In the genomic region with DNA sequence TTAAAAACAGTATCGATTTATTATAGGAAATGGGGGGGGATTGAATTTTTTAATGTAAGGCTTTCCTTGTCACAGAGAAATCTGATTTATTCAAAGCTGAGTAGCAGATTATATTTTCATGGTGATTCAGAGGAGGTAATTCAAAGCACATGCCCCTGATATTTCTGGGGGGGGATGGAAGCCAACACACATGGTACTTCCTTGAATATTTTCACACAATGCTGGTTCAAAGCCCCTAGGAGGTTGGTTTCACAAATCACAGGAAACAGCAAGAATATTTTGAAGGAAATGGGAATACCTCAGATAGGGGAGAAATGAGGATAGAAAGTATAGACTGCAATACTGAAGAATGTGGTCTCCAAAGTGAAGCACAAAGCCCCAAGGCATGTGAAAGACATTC, we compare ENCODE assay signal across 1 cellular context.
TF ChIP-seq lines count a peak whose summit lies in the region.

No MANE protein-coding gene starts in this region.

TF ChIP-seq in GM23338, 12 proteins besides CTCF, POLR2A, EP300 and RAD21 (continued from another document):
- TF ChIP-seq, protein P1, sequence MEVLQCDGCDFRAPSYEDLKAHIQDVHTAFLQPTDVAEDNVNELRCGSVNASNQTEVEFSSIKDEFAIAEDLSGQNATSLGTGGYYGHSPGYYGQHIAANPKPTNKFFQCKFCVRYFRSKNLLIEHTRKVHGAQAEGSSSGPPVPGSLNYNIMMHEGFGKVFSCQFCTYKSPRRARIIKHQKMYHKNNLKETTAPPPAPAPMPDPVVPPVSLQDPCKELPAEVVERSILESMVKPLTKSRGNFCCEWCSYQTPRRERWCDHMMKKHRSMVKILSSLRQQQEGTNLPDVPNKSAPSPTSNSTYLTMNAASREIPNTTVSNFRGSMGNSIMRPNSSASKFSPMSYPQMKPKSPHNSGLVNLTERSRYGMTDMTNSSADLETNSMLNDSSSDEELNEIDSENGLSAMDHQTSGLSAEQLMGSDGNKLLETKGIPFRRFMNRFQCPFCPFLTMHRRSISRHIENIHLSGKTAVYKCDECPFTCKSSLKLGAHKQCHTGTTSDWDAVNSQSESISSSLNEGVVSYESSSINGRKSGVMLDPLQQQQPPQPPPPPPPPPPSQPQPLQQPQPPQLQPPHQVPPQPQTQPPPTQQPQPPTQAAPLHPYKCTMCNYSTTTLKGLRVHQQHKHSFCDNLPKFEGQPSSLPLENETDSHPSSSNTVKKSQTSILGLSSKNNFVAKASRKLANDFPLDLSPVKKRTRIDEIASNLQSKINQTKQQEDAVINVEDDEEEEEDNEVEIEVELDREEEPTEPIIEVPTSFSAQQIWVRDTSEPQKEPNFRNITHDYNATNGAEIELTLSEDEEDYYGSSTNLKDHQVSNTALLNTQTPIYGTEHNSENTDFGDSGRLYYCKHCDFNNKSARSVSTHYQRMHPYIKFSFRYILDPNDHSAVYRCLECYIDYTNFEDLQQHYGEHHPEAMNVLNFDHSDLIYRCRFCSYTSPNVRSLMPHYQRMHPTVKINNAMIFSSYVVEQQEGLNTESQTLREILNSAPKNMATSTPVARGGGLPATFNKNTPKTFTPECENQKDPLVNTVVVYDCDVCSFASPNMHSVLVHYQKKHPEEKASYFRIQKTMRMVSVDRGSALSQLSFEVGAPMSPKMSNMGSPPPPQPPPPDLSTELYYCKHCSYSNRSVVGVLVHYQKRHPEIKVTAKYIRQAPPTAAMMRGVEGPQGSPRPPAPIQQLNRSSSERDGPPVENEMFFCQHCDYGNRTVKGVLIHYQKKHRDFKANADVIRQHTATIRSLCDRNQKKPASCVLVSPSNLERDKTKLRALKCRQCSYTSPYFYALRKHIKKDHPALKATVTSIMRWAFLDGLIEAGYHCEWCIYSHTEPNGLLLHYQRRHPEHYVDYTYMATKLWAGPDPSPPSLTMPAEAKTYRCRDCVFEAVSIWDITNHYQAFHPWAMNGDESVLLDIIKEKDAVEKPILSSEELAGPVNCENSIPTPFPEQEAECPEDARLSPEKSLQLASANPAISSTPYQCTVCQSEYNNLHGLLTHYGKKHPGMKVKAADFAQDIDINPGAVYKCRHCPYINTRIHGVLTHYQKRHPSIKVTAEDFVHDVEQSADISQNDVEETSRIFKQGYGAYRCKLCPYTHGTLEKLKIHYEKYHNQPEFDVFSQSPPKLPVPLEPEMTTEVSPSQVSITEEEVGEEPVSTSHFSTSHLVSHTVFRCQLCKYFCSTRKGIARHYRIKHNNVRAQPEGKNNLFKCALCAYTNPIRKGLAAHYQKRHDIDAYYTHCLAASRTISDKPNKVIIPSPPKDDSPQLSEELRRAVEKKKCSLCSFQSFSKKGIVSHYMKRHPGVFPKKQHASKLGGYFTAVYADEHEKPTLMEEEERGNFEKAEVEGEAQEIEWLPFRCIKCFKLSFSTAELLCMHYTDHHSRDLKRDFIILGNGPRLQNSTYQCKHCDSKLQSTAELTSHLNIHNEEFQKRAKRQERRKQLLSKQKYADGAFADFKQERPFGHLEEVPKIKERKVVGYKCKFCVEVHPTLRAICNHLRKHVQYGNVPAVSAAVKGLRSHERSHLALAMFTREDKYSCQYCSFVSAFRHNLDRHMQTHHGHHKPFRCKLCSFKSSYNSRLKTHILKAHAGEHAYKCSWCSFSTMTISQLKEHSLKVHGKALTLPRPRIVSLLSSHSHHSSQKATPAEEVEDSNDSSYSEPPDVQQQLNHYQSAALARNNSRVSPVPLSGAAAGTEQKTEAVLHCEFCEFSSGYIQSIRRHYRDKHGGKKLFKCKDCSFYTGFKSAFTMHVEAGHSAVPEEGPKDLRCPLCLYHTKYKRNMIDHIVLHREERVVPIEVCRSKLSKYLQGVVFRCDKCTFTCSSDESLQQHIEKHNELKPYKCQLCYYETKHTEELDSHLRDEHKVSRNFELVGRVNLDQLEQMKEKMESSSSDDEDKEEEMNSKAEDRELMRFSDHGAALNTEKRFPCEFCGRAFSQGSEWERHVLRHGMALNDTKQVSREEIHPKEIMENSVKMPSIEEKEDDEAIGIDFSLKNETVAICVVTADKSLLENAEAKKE (CRISPR knock-in tag; IDR thresholded peaks at IDR 0.05): no peak
